In genomic region chr1:243230914-243231313, GRCh38 we compare ENCODE assay signal across 11 cellular contexts. TPM values are rescaled to one million over a fixed set of nuclear protein-coding genes. Genes with fewer than 3 reads are reported as not detected.
DNase-seq lines count a peak whose midpoint lies in the region; ATAC-seq and TF ChIP-seq lines count a peak whose summit lies in the region.
"Had no signal": no experiment of that assay in that cellular context is flagged by ENCODE, and none has a peak within 500 bp of the region (broad histone marks: within the 10 kb centered on the region; RNA-seq: fewer than 3 reads in every experiment).

No MANE protein-coding gene starts in this region.

- H3K9me3 Mint-ChIP-seq in endodermal cell: peaks cover 42% of the 10 kb centered on the region

- H3K4me3 Mint-ChIP-seq in endodermal cell: no peak overlapping the region

- no peak overlapping the region for H3K27ac ChIP-seq in endodermal cell (ENCODE audit: low read depth, low read length)
- H3K27ac ChIP-seq: colonic mucosa, SJSA1 had no signal

- TF ChIP-seq CTCF in endodermal cell (conservative IDR thresholded peaks at IDR 0.05) (no peak), BE2C (IDR thresholded peaks at IDR 0.05; ENCODE audit: low read depth, low read length) (no peak)

- no peaks in the 10 kb centered on the region for H3K4me1 Mint-ChIP-seq in endodermal cell

- ATAC-seq in GM21423 (IDR thresholded peaks at IDR 0.05; ENCODE audit: unreplicated experiment): no peak

- no peaks in the 10 kb centered on the region for H3K27me3 Mint-ChIP-seq in endodermal cell (ENCODE audit: insufficient read depth)

- peaks cover 52% of the 10 kb centered on the region for H3K36me3 Mint-ChIP-seq in endodermal cell (ENCODE audit: low read depth)

- H3K36me3 ChIP-seq in endodermal cell (ENCODE audit: control insufficient read depth, insufficient read depth, low read length) (peaks cover 36% of the 10 kb centered on the region), BE2C (peaks cover 2% of the 10 kb centered on the region; the same call in 1 of the 2 replicates)
- H3K36me3 ChIP-seq: colonic mucosa had no signal

- H3K4me3 ChIP-seq in endodermal cell (ENCODE audit: low read length) (peak overlapping the region; percentile 56), BE2C (ENCODE audit: low read depth, low read length) (no peak overlapping the region)
- H3K4me3 ChIP-seq: colonic mucosa, SJSA1 had no signal

- peaks cover 51% of the 10 kb centered on the region for H3K9me3 ChIP-seq in endodermal cell (ENCODE audit: control insufficient read depth, low read length)
- H3K9me3 ChIP-seq in BE2C: no peaks in the 10 kb centered on the region
- H3K9me3 ChIP-seq: colonic mucosa had no signal

- peak; percentile 21 to 22 for DNase-seq in AML-193 (lab: John Stamatoyannopoulos, UW)
- DNase-seq in H4 (ENCODE audit: low spot score): peak; percentile 52
- DNase-seq in NCI-H69 (lab: John Stamatoyannopoulos, UW): peak; percentile 69
- no peak for DNase-seq in endodermal cell
- no peak for DNase-seq in NCI-H524 treated with DMSO at 0.1 percent for 48 hours (lab: John Stamatoyannopoulos, UW)
- DNase-seq in COLO829 (ENCODE audit: low spot score): no peak
- no peak for DNase-seq in BE2C
- DNase-seq: colonic mucosa, nucleus accumbens had no signal

- no peak overlapping the region for H3K27ac Mint-ChIP-seq in endodermal cell

- H3K27me3 ChIP-seq in endodermal cell (ENCODE audit: control insufficient read depth, insufficient read depth, low read length, poor library complexity, severe bottlenecking) (no peaks in the 10 kb centered on the region), BE2C (no peaks in the 10 kb centered on the region)
- H3K27me3 ChIP-seq: colonic mucosa, SJSA1 had no signal

- no peaks in the 10 kb centered on the region for H3K4me1 ChIP-seq in endodermal cell (ENCODE audit: control insufficient read depth, insufficient read depth, low read length)
- H3K4me1 ChIP-seq in BE2C: no peaks in the 10 kb centered on the region
- H3K4me1 ChIP-seq: colonic mucosa, SJSA1 had no signal

- no peak overlapping the region for H3K9ac ChIP-seq in endodermal cell (ENCODE audit: extremely low read depth, low read length, poor library complexity, severe bottlenecking)

RNA-seq across cellular contexts. Expression of gene CEP170, which starts 24.2 kb away (rescaled TPM):
- 21.5 and 28.3 TPM in 2 replicates for total RNA-seq in H4 (2014; rRNA removed; shearing (Covaris generic))
- total RNA-seq in endodermal cell: 10 to 100 TPM; 85.7 to 99.8 TPM
- 81.7 TPM for polyA plus RNA-seq in endodermal cell (2013, experiment 1 of 2)
- polyA plus RNA-seq in endodermal cell (2013, experiment 2 of 2): 83.0 TPM
- 89.3 TPM for polyA plus RNA-seq in BE2C (2012; ENCODE audit: insufficient read depth, insufficient read length, low read depth)

RNA-seq across cellular contexts. Expression of gene SDCCAG8, which starts 24.9 kb away (rescaled TPM):
- 7.7 and 7.9 TPM in 2 replicates for total RNA-seq in H4 (2014; rRNA removed; shearing (Covaris generic))
- total RNA-seq in endodermal cell: 10 to 100 TPM; 19.8 to 27.5 TPM
- polyA plus RNA-seq in endodermal cell (2013, experiment 1 of 2): 14.3 TPM
- polyA plus RNA-seq in endodermal cell (2013, experiment 2 of 2): 16.5 TPM
- polyA plus RNA-seq in BE2C (2012; ENCODE audit: insufficient read depth, insufficient read length, low read depth): 25.6 TPM

Comparison
In these comparisons a context has a peak if more than half of its experiments do, and no peak if none do; other contexts are left out.
1. DNase-seq: peak in AML-193 (2 of 2), H4 (single experiment) and NCI-H69 (single experiment); none in endodermal cell (single experiment), NCI-H524 treated with DMSO at 0.1 percent for 48 hours (single experiment), COLO829 (single experiment) and BE2C (single experiment).